In genomic region chr5:173466227-173466626, GRCh38 we compare ENCODE assay signal across 24 cellular contexts.
"Had no signal": no experiment of that assay in that cellular context is flagged by ENCODE, and none has a peak within 500 bp of the region (broad histone marks: within the 10 kb centered on the region; RNA-seq: fewer than 3 reads in every experiment).

No MANE protein-coding gene starts in this region.

- DNase-seq: dermis blood vessel endothelial cell; dorsolateral prefrontal cortex; effector CD4-positive, alpha-beta T cell; effector memory CD4-positive, alpha-beta T cell; erythroblast; esophagus squamous epithelium; foreskin fibroblast; foreskin melanocyte; gastrocnemius medialis; glutamatergic neuron; head of caudate nucleus; heart right ventricle; hippocampal formation; left cardiac atrium; left lung; left ventricle myocardium superior; lower lobe of right lung; mesenchymal stem cell; mucosa of descending colon; naive B cell had no signal

- H3K36me3 ChIP-seq: esophagus squamous epithelium, gastrocnemius medialis, heart right ventricle, left lung, lower lobe of right lung had no signal

- H3K27me3 ChIP-seq: dorsolateral prefrontal cortex, esophagus squamous epithelium, gastrocnemius medialis, heart right ventricle, left lung had no signal

- H3K9me3 ChIP-seq: esophagus squamous epithelium, gastrocnemius medialis, lower lobe of right lung had no signal

- H3K27ac Mint-ChIP-seq: mesothelial cell of epicardium, naive B cell had no signal

- H3K27ac ChIP-seq: coronary artery, dorsolateral prefrontal cortex, epithelial cell of prostate, esophagus squamous epithelium, gastrocnemius medialis, heart right ventricle, left lung, lower lobe of right lung had no signal

- H3K4me3 ChIP-seq: coronary artery, dorsolateral prefrontal cortex, esophagus squamous epithelium, gastrocnemius medialis, heart right ventricle, left lung, lower lobe of right lung, mucosa of descending colon had no signal

- H3K4me1 Mint-ChIP-seq: mesothelial cell of epicardium, naive B cell had no signal

- H3K36me3 Mint-ChIP-seq: mesothelial cell of epicardium, naive B cell had no signal

- H3K4me1 ChIP-seq: esophagus squamous epithelium, left lung, lower lobe of right lung had no signal

- ATAC-seq: esophagus mucosa, gastrocnemius medialis, heart right ventricle, left cardiac atrium, left lung, left ventricle myocardium superior, lower lobe of right lung, mucosa of descending colon had no signal

- H3K4me3 Mint-ChIP-seq: mesothelial cell of epicardium, naive B cell had no signal
